9 cellular contexts compared by ENCODE assay signal in genomic region chr12:95859947-95860850, GRCh38. TPM values are rescaled to one million over a fixed set of nuclear protein-coding genes. Genes with fewer than 3 reads are reported as not detected.
DNase-seq lines count a peak whose midpoint lies in the region; ATAC-seq, FAIRE-seq and TF ChIP-seq lines count a peak whose summit lies in the region.
"Had no signal": no experiment of that assay in that cellular context is flagged by ENCODE, and none has a peak within 500 bp of the region (broad histone marks: within the 10 kb centered on the region; RNA-seq: fewer than 3 reads in every experiment).

No MANE protein-coding gene starts in this region.

- WGBS in heart left ventricle, 4 donors = 74 to 78% (median 75%) methylated on average over 10 of the region's 10 CpGs

- peaks cover 40% of the 10 kb centered on the region for H3K36me3 Mint-ChIP-seq in activated B cell treated with CpG ODN at 0.5 μM for 24 hours (ENCODE audit: low read depth)
- peaks cover 29% of the 10 kb centered on the region for H3K36me3 Mint-ChIP-seq in type B pancreatic cell

- H3K27ac ChIP-seq in heart left ventricle = no peak overlapping the region
- no peak overlapping the region for H3K27ac ChIP-seq in kidney (ENCODE audit: low read depth in 2 of 2, low read length in 2 of 2)
- no peak overlapping the region for H3K27ac ChIP-seq in caudate nucleus (ENCODE audit: low read depth, low read length)

- no peak for TF ChIP-seq POLR2A in heart left ventricle (IDR thresholded peaks at IDR 0.05)

- intact Hi-C loops in heart left ventricle (cut with DNase I) (no loop called here), Right ventricle myocardium inferior (cut with DNase I) (no loop called here), activated B cell treated with CpG ODN at 0.5 μM for 24 hours (cut with micrococcal nuclease) (loop anchor here (1.0 to 10.0 kb wide), 7 partner anchors 175 to 1047 kb away; partner anchors contain the start of genes FGD6, LTA4H, NEDD1 and VEZT), kidney (cut with DNase I) (no loop called here)

- TF ChIP-seq CTCF in heart left ventricle (IDR thresholded peaks at IDR 0.05) = no peak
- no peak for TF ChIP-seq CTCF in activated B cell treated with CpG ODN at 0.5 μM for 24 hours (IDR thresholded peaks at IDR 0.05)
- TF ChIP-seq CTCF in kidney (IDR thresholded peaks at IDR 0.05; ENCODE audit: borderline replicate concordance, extremely low read depth, insufficient read depth) = no peak
- TF ChIP-seq CTCF in type B pancreatic cell (conservative IDR thresholded peaks at IDR 0.05) = no peak

- CTCF ChIA-PET in activated B cell treated with CpG ODN at 0.5 μM for 24 hours (lab: Charles Lee) = interaction anchor here (0.7 kb wide), 1 partner anchor 656 kb away, joined by 5 read pairs; no protein-coding TSS in a partner anchor

- no peaks in the 10 kb centered on the region for H3K9me3 Mint-ChIP-seq in activated B cell treated with CpG ODN at 0.5 μM for 24 hours
- H3K9me3 Mint-ChIP-seq in type B pancreatic cell = no peaks in the 10 kb centered on the region

- peaks cover 2% of the 10 kb centered on the region for H3K27me3 Mint-ChIP-seq in activated B cell treated with CpG ODN at 0.5 μM for 24 hours
- no peaks in the 10 kb centered on the region for H3K27me3 Mint-ChIP-seq in type B pancreatic cell

- peaks cover 2 to 43% (median 35%) of the 10 kb centered on the region in 9 donors for H3K36me3 ChIP-seq in heart left ventricle
- H3K36me3 ChIP-seq in kidney (ENCODE audit: control insufficient read depth in 1 of 2, insufficient read depth in 2 of 2, low read length in 2 of 2) = peaks cover 4 to 24% of the 10 kb centered on the region in 2 donors

- DNase-seq in heart left ventricle (no peak), Right ventricle myocardium inferior (ENCODE audit: missing footprints) (no peak), activated B cell treated with CpG ODN at 0.5 μM for 24 hours (no peak), kidney (no peak), type B pancreatic cell (ENCODE audit: extremely low spot score, unreplicated experiment) (no peak), NCI-H1694 (lab: John Stamatoyannopoulos, UW) (no peak), caudate nucleus (lab: John Stamatoyannopoulos, UW) (no peak)

- peaks cover 0 to 4% (median 0%) of the 10 kb centered on the region in 9 donors for H3K27me3 ChIP-seq in heart left ventricle

- H3K4me3 ChIP-seq in heart left ventricle = peak overlapping the region in 11 of 12 donors; percentile 49 to 91 (median 82)
- H3K4me3 ChIP-seq in kidney (ENCODE audit: low read length in 2 of 2) = peak overlapping the region; percentile 86 to 98

- no peak for FAIRE-seq in kidney (lab: Jason Lieb, UNC)

- H3K4me1 ChIP-seq in heart left ventricle (peaks cover 0 to 28% (median 16%) of the 10 kb centered on the region in 12 donors), kidney (ENCODE audit: control insufficient read depth in 1 of 2, insufficient read depth in 1 of 2, low read depth in 1 of 2, low read length in 2 of 2) (peaks cover 0 to 13% of the 10 kb centered on the region in 2 donors)

- peak overlapping the region in 1 of 2 donors; percentile 76 for H3K9ac ChIP-seq in kidney (ENCODE audit: low read length in 2 of 2)

- POLR2A ChIA-PET in activated B cell treated with CpG ODN at 0.5 μM for 24 hours (lab: Charles Lee) = interaction anchor here (1.6 kb wide), 1 partner anchor 10 kb away, joined by 11 read pairs; no protein-coding TSS in a partner anchor

- H3K4me1 Mint-ChIP-seq in activated B cell treated with CpG ODN at 0.5 μM for 24 hours (peaks cover 12% of the 10 kb centered on the region), type B pancreatic cell (ENCODE audit: unreplicated experiment) (peaks cover 9% of the 10 kb centered on the region)

- peaks cover 0 to 4% (median 0%) of the 10 kb centered on the region in 12 donors for H3K9me3 ChIP-seq in heart left ventricle
- H3K9me3 ChIP-seq in kidney (ENCODE audit: control insufficient read depth in 1 of 2, low read length in 2 of 2) = no peaks in the 10 kb centered on the region

- no peak overlapping the region for H3K27ac Mint-ChIP-seq in activated B cell treated with CpG ODN at 0.5 μM for 24 hours
- no peak overlapping the region for H3K27ac Mint-ChIP-seq in type B pancreatic cell
- H3K27ac Mint-ChIP-seq: mesothelial cell of epicardium had no signal

- ATAC-seq in heart left ventricle = no peak
- ATAC-seq in Right ventricle myocardium inferior = no peak
- no peak for ATAC-seq in activated B cell treated with CpG ODN at 0.5 μM for 24 hours (ENCODE audit: low read depth)
- ATAC-seq in HG03520 (IDR thresholded peaks at IDR 0.05; ENCODE audit: unreplicated experiment) = no peak

- H3K4me3 Mint-ChIP-seq in activated B cell treated with CpG ODN at 0.5 μM for 24 hours (peak overlapping the region; percentile 35), type B pancreatic cell (peak overlapping the region; percentile 65)
- H3K4me3 Mint-ChIP-seq: mesothelial cell of epicardium had no signal

RNA-seq across cellular contexts. Expression of gene SNRPF, which starts 1.4 kb away (rescaled TPM):
- 10 to 100 TPM in 6 of 9 donors, 1 to 10 TPM in 3; 2.5 to 14.4 (median 11.0) TPM for total RNA-seq in heart left ventricle
- 10 to 100 TPM; 29.2 to 48.6 TPM for polyA plus RNA-seq in heart left ventricle
- total RNA-seq in Right ventricle myocardium inferior = 12.1 TPM
- total RNA-seq in activated B cell treated with CpG ODN at 0.5 μM for 24 hours = 35.2 and 38.2 TPM in 2 replicates
- 17.7 TPM for total RNA-seq in kidney
- 42.1 TPM for polyA plus RNA-seq in kidney (ENCODE audit: insufficient read depth, low read depth, low replicate concordance)
- total RNA-seq in type B pancreatic cell (ENCODE audit: low replicate concordance) = 31.9 and 42.9 TPM in 2 replicates
